Comparison of ENCODE assay signal across 9 cellular contexts in genomic region chr20:38730989-38731737, GRCh38. TPM values are rescaled to one million over a fixed set of nuclear protein-coding genes. Genes with fewer than 3 reads are reported as not detected.
DNase-seq lines count a peak whose midpoint lies in the region; ATAC-seq, FAIRE-seq and TF ChIP-seq lines count a peak whose summit lies in the region.
"Had no signal": no experiment of that assay in that cellular context is flagged by ENCODE, and none has a peak within 500 bp of the region (broad histone marks: within the 10 kb centered on the region; RNA-seq: fewer than 3 reads in every experiment).

No MANE protein-coding gene starts in this region.

- no peak overlapping the region for H2AFZ ChIP-seq in PC-9

- H3K4me1 Mint-ChIP-seq in osteocyte (ENCODE audit: unreplicated experiment): peaks cover 28% of the 10 kb centered on the region

- peak overlapping the region; percentile 45 for H3K4me3 Mint-ChIP-seq in osteocyte (ENCODE audit: unreplicated experiment)

- H4K20me1 ChIP-seq in PC-9 (ENCODE audit: insufficient read depth): no peaks in the 10 kb centered on the region

- FAIRE-seq in frontal cortex (lab: Jason Lieb, UNC): no peak

- intact Hi-C loops in PC-9 (cut with micrococcal nuclease; ENCODE audit: unreplicated experiment): loop anchor here (5.0 to 10.0 kb wide), 3 partner anchors 84 to 396 kb away; no protein-coding TSS in a partner anchor

- no TSS peak for BruUV-seq in PC-9 (replicated peaks; lab: Mats Ljungman, UMichigan)

- no peak overlapping the region for H3K27ac Mint-ChIP-seq in osteocyte (ENCODE audit: unreplicated experiment)

- H3K79me2 ChIP-seq in PC-9 (ENCODE audit: low read depth): no peaks in the 10 kb centered on the region

- no peak overlapping the region for H3K27ac ChIP-seq in HUES6 (ENCODE audit: low read depth, low read length)
- H3K27ac ChIP-seq in PC-9: no peak overlapping the region
- no peak overlapping the region for H3K27ac ChIP-seq in thymus (ENCODE audit: low read depth)

- no peaks in the 10 kb centered on the region for H3F3A ChIP-seq in PC-9 (ENCODE audit: insufficient read depth, low read depth)

- peaks cover 94% of the 10 kb centered on the region for H3K27me3 Mint-ChIP-seq in osteocyte (ENCODE audit: unreplicated experiment)

- CTCF ChIA-PET in PC-9 (lab: Charles Lee): interaction anchor here (0.7 kb wide), 1 partner anchor 104 kb away, joined by 3 read pairs; no protein-coding TSS in a partner anchor

- H3K4me2 ChIP-seq in PC-9: peak overlapping the region; percentile 45; the same call in 1 of the 2 replicates

- H3K4me3 ChIP-seq in HUES6 (ENCODE audit: low read depth, low read length) (peak overlapping the region; percentile 66), PC-9 (no peak overlapping the region), thymus (ENCODE audit: low read length) (peak overlapping the region; percentile 32)

- H3K9me3 ChIP-seq in HUES6 (ENCODE audit: control insufficient read depth, insufficient read depth, low read depth, low read length) (no peaks in the 10 kb centered on the region), PC-9 (ENCODE audit: insufficient read depth, low read depth) (no peaks in the 10 kb centered on the region; the same call in 1 of the 2 replicates), thymus (ENCODE audit: control insufficient read depth) (peaks cover 10% of the 10 kb centered on the region)

- WGBS in thymus: 1% methylated on average over 40 of the region's 40 CpGs

- no peaks in the 10 kb centered on the region for H3K9me3 Mint-ChIP-seq in osteocyte (ENCODE audit: unreplicated experiment)

- H3K36me3 ChIP-seq in HUES6 (ENCODE audit: control insufficient read depth, insufficient read depth, low read length) (no peaks in the 10 kb centered on the region), PC-9 (ENCODE audit: low read depth) (no peaks in the 10 kb centered on the region), thymus (ENCODE audit: control insufficient read depth, insufficient read depth) (no peaks in the 10 kb centered on the region)

- no peak for ATAC-seq in GM19324 (IDR thresholded peaks at IDR 0.05; ENCODE audit: low FRiP score, unreplicated experiment)

- TF ChIP-seq CTCF in PC-9 (conservative IDR thresholded peaks at IDR 0.05) (peak; percentile 96), osteocyte (IDR thresholded peaks at IDR 0.05) (peak; percentile 93)

- H3K27me3 ChIP-seq in HUES6 (ENCODE audit: control insufficient read depth, insufficient read depth, low read length): peaks cover 99% of the 10 kb centered on the region
- peaks cover 82% of the 10 kb centered on the region for H3K27me3 ChIP-seq in PC-9 (ENCODE audit: insufficient read depth, low read depth)
- H3K27me3 ChIP-seq in thymus (ENCODE audit: control insufficient read depth, insufficient read depth): peaks cover 69% of the 10 kb centered on the region

- POLR2A ChIA-PET in PC-9 (lab: Charles Lee; ENCODE audit: unreplicated experiment): no interaction called here

- DNase-seq in GDM1 (lab: John Stamatoyannopoulos, UW) (peak; percentile 6), PC-9 (peak in 1 of 2 experiments; percentile 38), frontal cortex (ENCODE audit: low spot score in 2 of 2) (peak; percentile 69 to 80), osteocyte (ENCODE audit: extremely low spot score, unreplicated experiment) (no peak)
- peak; percentile 66 for DNase-seq in activated T-helper 9 cell treated with anti-CD3 and anti-CD28 coated beads, Interleukin-2, amount 50 U/mL, for 16 hours (ENCODE audit: low read depth)

- no peaks in the 10 kb centered on the region for H3K9me2 ChIP-seq in PC-9 (ENCODE audit: insufficient read depth)

- H3K9ac ChIP-seq in HUES6 (ENCODE audit: low read length): no peak overlapping the region

- H3K4me1 ChIP-seq in HUES6 (ENCODE audit: control insufficient read depth, insufficient read depth, low read length): peaks cover 29% of the 10 kb centered on the region
- no peaks in the 10 kb centered on the region for H3K4me1 ChIP-seq in PC-9 (replicated peaks; ENCODE audit: insufficient read depth)
- peaks cover 33% of the 10 kb centered on the region for H3K4me1 ChIP-seq in thymus (ENCODE audit: control insufficient read depth, insufficient read depth, low read length)

- H3K36me3 Mint-ChIP-seq in osteocyte (ENCODE audit: unreplicated experiment): peaks cover 3% of the 10 kb centered on the region

RNA-seq across cellular contexts. Expression of gene SLC32A1, which starts 6.9 kb away (rescaled TPM):
- not detected in 2 replicates for total RNA-seq in PC-9 (2021)
- total RNA-seq in frontal cortex: 7.7 TPM
- not detected in 2 replicates for total RNA-seq in osteocyte
- 0.11 TPM for polyA plus RNA-seq in thymus
- total RNA-seq: subcutaneous adipose tissue had no signal

RNA-seq across cellular contexts. Expression of gene ACTR5, which starts 17.1 kb away (rescaled TPM):
- total RNA-seq in PC-9 (2021) (7.8 and 10.1 TPM in 2 replicates), frontal cortex (9.8 TPM), osteocyte (4.7 and 5.8 TPM in 2 replicates)
- polyA plus RNA-seq in thymus: 9.6 TPM
